Comparison of ENCODE assay signal across 10 cellular contexts in the genomic region with DNA sequence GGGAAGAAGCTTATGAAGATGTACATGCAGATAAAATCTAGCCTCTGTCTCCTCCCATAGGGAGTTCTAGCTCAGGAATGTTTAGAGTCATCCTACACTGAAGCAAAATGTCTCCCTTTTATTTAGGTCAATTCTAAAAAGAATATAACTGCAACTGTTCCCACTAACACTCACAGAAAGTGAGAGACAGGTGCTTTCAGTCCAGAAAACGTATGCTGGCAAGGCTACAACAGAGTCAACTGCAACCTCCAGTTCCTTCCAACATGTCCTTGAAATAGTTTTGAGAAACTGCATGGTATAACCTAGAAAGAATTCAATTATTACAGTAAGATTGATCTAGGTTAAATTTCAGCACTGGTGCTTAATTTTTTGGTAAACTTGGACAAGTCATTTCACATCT. TPM values are rescaled to one million over a fixed set of nuclear protein-coding genes. Genes with fewer than 3 reads are reported as not detected.
"Had no signal": no experiment of that assay in that cellular context is flagged by ENCODE, and none has a peak within 500 bp of the region (broad histone marks: within the 10 kb centered on the region; RNA-seq: fewer than 3 reads in every experiment).

No MANE protein-coding gene starts in this region.

- H3K9me3 ChIP-seq: HAP-1 had no signal

- ATAC-seq: HCT116, HepG2 had no signal

- H3K27ac ChIP-seq: HL-60 had no signal

- DNase-seq: GOT3, H7, HFFc6, KBM-7 had no signal

- H3K36me3 Mint-ChIP-seq: IgD-negative memory B cell had no signal

- H3K4me3 ChIP-seq: HAP-1 had no signal

- H3K27ac Mint-ChIP-seq: HFFc6, IgD-negative memory B cell had no signal

- H3K36me3 ChIP-seq: HAP-1 had no signal

RNA-seq across cellular contexts. Expression of a gene that starts 46.8 kb away (rescaled TPM):
- total RNA-seq: HepG2, HFFc6, HT1080 had no signal
